ENCODE assay signal across 8 cellular contexts in the genomic region with DNA sequence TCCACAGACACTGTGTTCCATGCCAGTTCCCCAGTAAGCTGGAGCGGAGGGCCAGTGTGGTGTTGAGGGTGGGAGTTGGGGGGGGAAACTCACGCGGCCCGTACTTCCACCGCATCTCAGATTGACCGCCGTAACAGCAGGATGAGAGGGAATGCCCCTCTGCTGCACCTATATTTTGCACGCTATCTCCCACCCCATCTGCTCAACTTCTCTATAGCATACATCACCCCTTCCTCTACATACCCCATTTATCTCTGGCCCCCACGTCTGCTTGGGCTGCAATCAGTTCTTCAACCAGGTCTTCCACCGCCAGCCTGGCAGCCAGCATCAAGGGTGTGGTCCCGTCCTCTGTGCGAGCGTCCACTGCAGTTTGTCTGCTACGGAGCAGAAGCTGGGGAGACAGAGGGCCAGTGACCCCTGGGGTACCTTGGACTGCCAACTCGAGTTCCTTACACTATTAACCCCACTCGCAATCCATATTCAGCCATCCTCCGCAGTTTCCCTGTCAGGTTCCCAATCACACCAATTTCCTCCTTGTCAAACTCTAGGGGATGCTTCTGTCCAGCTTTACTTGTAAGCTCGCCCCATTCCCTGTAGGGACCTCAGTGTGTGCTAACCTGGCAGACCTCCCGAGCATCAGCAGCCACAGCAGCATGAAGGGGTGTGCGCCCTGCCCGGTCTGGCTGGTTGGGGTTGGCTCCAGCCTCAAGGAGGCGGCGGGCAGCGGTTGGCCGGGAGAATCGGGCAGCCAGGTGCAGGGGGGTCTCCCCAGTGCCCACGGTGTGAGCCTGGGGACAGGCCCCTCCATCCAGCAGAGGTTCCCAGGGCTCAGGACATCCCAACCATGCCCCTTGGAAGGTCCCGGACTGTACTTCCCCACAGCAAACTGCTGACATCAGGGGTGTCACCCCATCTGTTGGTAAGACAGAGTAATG. TPM values are rescaled to one million over a fixed set of nuclear protein-coding genes. Genes with fewer than 3 reads are reported as not detected.
DNase-seq lines count a peak whose midpoint lies in the region; ATAC-seq and TF ChIP-seq lines count a peak whose summit lies in the region.

No MANE protein-coding gene starts in this region.

- H3K79me2 ChIP-seq in H9 (ENCODE audit: insufficient read depth, low read length) (no peaks in the 10 kb centered on the region), fibroblast of lung (ENCODE audit: control insufficient read depth, insufficient read depth, low read length) (no peaks in the 10 kb centered on the region)

- H3K23ac ChIP-seq in H9 (ENCODE audit: insufficient read length, low read depth, low read length) = no peak overlapping the region

- no peak overlapping the region for H2BK20ac ChIP-seq in H9 (ENCODE audit: low read depth, low read length, poor library complexity, severe bottlenecking)

- H3K27me3 ChIP-seq in H9 (ENCODE audit: insufficient read depth, low read length) = no peaks in the 10 kb centered on the region
- H3K27me3 ChIP-seq in fibroblast of lung (ENCODE audit: control insufficient read depth, insufficient read depth, low read length) = peaks cover 4% of the 10 kb centered on the region
- H3K27me3 ChIP-seq in neuron (ENCODE audit: insufficient read depth, low read length) = no peaks in the 10 kb centered on the region

- H3K4me3 ChIP-seq in fibroblast of lung (replicated peaks in 1 of 4; ENCODE audit: control extremely low read depth in 1 of 4, insufficient read depth in 1 of 4, low read depth in 3 of 4, low read length in 4 of 4) (peak overlapping the region; percentile 70 to 90 (median 78)), neuron (ENCODE audit: low read length) (peak overlapping the region; percentile 64)

- no peak overlapping the region for H2AK5ac ChIP-seq in H9 (ENCODE audit: insufficient read length, low read length)

- CTCF ChIA-PET in T-cell (lab: Charles Lee) = interaction anchor here in 1 of 2 donors (0.6 kb wide), 1 partner anchor 48 kb away, joined by 3 read pairs; no protein-coding TSS in a partner anchor

- peak overlapping the region; percentile 1 for H4K5ac ChIP-seq in H9 (ENCODE audit: insufficient read length, low read depth, low read length)

- H3K14ac ChIP-seq in H9 (ENCODE audit: insufficient read depth, low read length) = peak overlapping the region; percentile 96

- H3K27me3 Mint-ChIP-seq in H9 (ENCODE audit: low read depth) (no peaks in the 10 kb centered on the region), T-cell (peaks cover 0 to 2% of the 10 kb centered on the region in 2 donors)

- H3K27ac ChIP-seq in H9 (ENCODE audit: insufficient read length, low read depth, low read length) (peak overlapping the region; percentile 9), fibroblast of lung (ENCODE audit: insufficient read depth, low read length) (peak overlapping the region; percentile 99)

- TF ChIP-seq CTCF in H9 (conservative IDR thresholded peaks at IDR 0.05) (no peak; the same call in 2 of the 3 replicates), fibroblast of lung (conservative IDR thresholded peaks at IDR 0.05 in 1 of 2, IDR thresholded peaks at IDR 0.05 in 1 of 2; ENCODE audit: low read depth in 1 of 2, low read length in 2 of 2) (no peak)

- peak overlapping the region; percentile 100 for H3K27ac Mint-ChIP-seq in H9
- peak overlapping the region; percentile 99 for H3K27ac Mint-ChIP-seq in T-cell

- no peak overlapping the region for H2BK5ac ChIP-seq in H9 (ENCODE audit: insufficient read length, low read length)

- DNase-seq in H9 (peak; percentile 54), T-cell (peak in 1 of 34 experiments; percentile 20), fibroblast of lung (ENCODE audit: low read depth in 2 of 2) (peak in 1 of 2 donors; percentile 19), activated gamma-delta T cell (lab: John Stamatoyannopoulos, UW) (no peak), DMS79 (lab: John Stamatoyannopoulos, UW) (no peak), NOMO-1 treated with dmso at 0.1 percent for 144 hours (lab: John Stamatoyannopoulos, UW; ENCODE audit: unreplicated experiment) (no peak)

- H3T11ph ChIP-seq in H9 (ENCODE audit: low read length) = peak overlapping the region; percentile 59

- H2BK15ac ChIP-seq in H9 (ENCODE audit: low read depth, low read length) = no peak overlapping the region

- H3K79me1 ChIP-seq in H9 (ENCODE audit: insufficient read depth, low read depth, low read length, poor library complexity, severe bottlenecking) = no peaks in the 10 kb centered on the region

- H3K36me3 Mint-ChIP-seq in H9 (ENCODE audit: insufficient read depth in 1 of 3, low read depth in 3 of 3) (no peaks in the 10 kb centered on the region), T-cell (peaks cover under 1% of the 10 kb centered on the region)

- H2BK12ac ChIP-seq in H9 (ENCODE audit: insufficient read length, low read depth, low read length) = peak overlapping the region; percentile 20

- H2AFZ ChIP-seq in H9 (ENCODE audit: low read length) = no peak overlapping the region
- peak overlapping the region; percentile 86 for H2AFZ ChIP-seq in fibroblast of lung (ENCODE audit: low read length)
- no peak overlapping the region for H2AFZ ChIP-seq in neuron (ENCODE audit: low read depth, low read length)

- peaks cover 35 to 36% of the 10 kb centered on the region in 2 experiments for H3K4me1 Mint-ChIP-seq in H9
- H3K4me1 Mint-ChIP-seq in T-cell = peaks cover 27 to 35% (median 31%) of the 10 kb centered on the region in 3 donors

- WGBS in H9 (ENCODE audit: extremely low coverage, insufficient read length, low lambda C conversion rate) = no CpG with 5 or more reads among the region's 28 CpGs

- H3K4me3 Mint-ChIP-seq in H9 (peak overlapping the region; percentile 91 to 96), T-cell (peak overlapping the region; percentile 95 to 97 (median 95))

- POLR2A ChIA-PET in T-cell (lab: Charles Lee) = interaction anchor here (0.6 to 0.9 kb wide), 4 partner anchors 62 to 775 kb away, joined by 3 to 6 read pairs (median 5); no protein-coding TSS in a partner anchor

- ATAC-seq in T-cell (replicated peaks in 1 of 4) = no peak
- no peak for ATAC-seq in HG03565 (IDR thresholded peaks at IDR 0.05; ENCODE audit: unreplicated experiment)

- peak overlapping the region; percentile 2 for H4K8ac ChIP-seq in H9 (replicated peaks; ENCODE audit: insufficient read length, low read depth, low read length)

- H3K4me2 ChIP-seq in H9 (ENCODE audit: insufficient read depth, insufficient read length, low read length) (peak overlapping the region; percentile 68), fibroblast of lung (ENCODE audit: extremely low read depth, insufficient read depth, low read length) (peak overlapping the region; percentile 90)

- peaks cover 9% of the 10 kb centered on the region for H3K23me2 ChIP-seq in H9 (ENCODE audit: insufficient read length, low read depth, low read length, poor library complexity, severe bottlenecking)

- H4K20me1 ChIP-seq in H9 (ENCODE audit: control insufficient read depth, insufficient read depth, insufficient read length) (no peaks in the 10 kb centered on the region), fibroblast of lung (ENCODE audit: control insufficient read depth, extremely low read depth, insufficient read depth, low read length) (no peaks in the 10 kb centered on the region)

- H3K9me3 Mint-ChIP-seq in H9 = no peaks in the 10 kb centered on the region
- no peaks in the 10 kb centered on the region for H3K9me3 Mint-ChIP-seq in T-cell

- H3K36me3 ChIP-seq in fibroblast of lung (ENCODE audit: control insufficient read depth, insufficient read depth, low read length) = no peaks in the 10 kb centered on the region
- no peaks in the 10 kb centered on the region for H3K36me3 ChIP-seq in neuron (ENCODE audit: insufficient read depth, low read length)

- peak overlapping the region; percentile 54; the same call in 1 of the 2 replicates for H3K4ac ChIP-seq in H9 (ENCODE audit: low read depth, low read length)

- H2BK120ac ChIP-seq in H9 (ENCODE audit: low read depth, low read length, poor library complexity, severe bottlenecking) = peak overlapping the region; percentile 93

- H3K4me1 ChIP-seq in H9 (ENCODE audit: insufficient read depth, low read length) = peaks cover 3% of the 10 kb centered on the region
- H3K4me1 ChIP-seq in fibroblast of lung (ENCODE audit: control insufficient read depth, extremely low read depth, insufficient read depth, low read length) = peaks cover 11% of the 10 kb centered on the region
- H3K4me1 ChIP-seq in neuron (ENCODE audit: insufficient read depth, low read length) = peaks cover 22% of the 10 kb centered on the region

- H3K9me3 ChIP-seq in H9 (ENCODE audit: control insufficient read depth, low read depth, low read length) (no peaks in the 10 kb centered on the region), fibroblast of lung (ENCODE audit: control insufficient read depth, insufficient read depth, low read depth, low read length) (no peaks in the 10 kb centered on the region), neuron (ENCODE audit: low read length) (no peaks in the 10 kb centered on the region)

- peak overlapping the region; percentile 97 for H3K18ac ChIP-seq in H9 (ENCODE audit: insufficient read length, low read depth, low read length)

- H4K91ac ChIP-seq in H9 (ENCODE audit: insufficient read length, low read depth, low read length) = no peak overlapping the region

- no peak overlapping the region for H3K56ac ChIP-seq in H9 (ENCODE audit: insufficient read length, low read depth, low read length)

- H3K9ac ChIP-seq in H9 (ENCODE audit: extremely low read depth, insufficient read length, low read length) = peak overlapping the region; percentile 35
- H3K9ac ChIP-seq in fibroblast of lung (ENCODE audit: insufficient read depth, low read length) = peak overlapping the region; percentile 99

RNA-seq across cellular contexts. Expression of a gene that starts 4.5 kb away (rescaled TPM):
- total RNA-seq in H9 (2021) (11.8 and 12.0 TPM in 2 replicates), T-cell (100 to 1,000 TPM; 267 to 311 (median 274) TPM), fibroblast of lung (1.3 and 2.3 TPM in 2 replicates)
- polyA plus RNA-seq in fibroblast of lung = 3.9 and 7.0 TPM in 2 replicates
- polyA plus RNA-seq in fibroblast of lung (2012) = 6.5 and 13.6 TPM in 2 replicates
- polyA minus RNA-seq in fibroblast of lung (ENCODE audit: low replicate concordance) = 3.8 and 11.9 TPM in 2 replicates

RNA-seq across cellular contexts. Expression of a gene that starts 6.9 kb away (rescaled TPM):
- 174 and 176 TPM in 2 replicates for total RNA-seq in H9 (2021)
- total RNA-seq in T-cell = 100 to 1,000 TPM; 124 to 171 (median 148) TPM
- 23.6 and 35.0 TPM in 2 replicates for total RNA-seq in fibroblast of lung
- polyA plus RNA-seq in fibroblast of lung = 39.4 and 41.8 TPM in 2 replicates
- 34.4 and 38.7 TPM in 2 replicates for polyA plus RNA-seq in fibroblast of lung (2012)
- polyA minus RNA-seq in fibroblast of lung (ENCODE audit: low replicate concordance) = 37.3 and 40.1 TPM in 2 replicates

RNA-seq across cellular contexts. Expression of a gene that starts 12.9 kb away (rescaled TPM):
- 14.3 and 17.8 TPM in 2 replicates for total RNA-seq in H9 (2021)
- total RNA-seq in T-cell = 10 to 100 TPM; 42.6 to 81.4 (median 67.7) TPM
- total RNA-seq in fibroblast of lung = 0.26 and 0.50 TPM in 2 replicates
- polyA plus RNA-seq in fibroblast of lung = 0.78 and 0.99 TPM in 2 replicates
- 1.7 and 2.2 TPM in 2 replicates for polyA plus RNA-seq in fibroblast of lung (2012)
- 1.2 TPM in 1 of 2 replicates, not detected in the other for polyA minus RNA-seq in fibroblast of lung (ENCODE audit: low replicate concordance)

RNA-seq across cellular contexts. Expression of a gene that starts 18.7 kb away (rescaled TPM):
- total RNA-seq in H9 (2021) (116 and 126 TPM in 2 replicates), T-cell (10 to 100 TPM; 23.6 to 49.3 (median 44.6) TPM), fibroblast of lung (22.1 and 23.9 TPM in 2 replicates)
- 54.5 and 63.4 TPM in 2 replicates for polyA plus RNA-seq in fibroblast of lung
- 42.2 and 45.8 TPM in 2 replicates for polyA plus RNA-seq in fibroblast of lung (2012)
- 21.5 and 29.6 TPM in 2 replicates for polyA minus RNA-seq in fibroblast of lung (ENCODE audit: low replicate concordance)

RNA-seq across cellular contexts. Expression of a gene that starts 21.1 kb away (rescaled TPM):
- 88.8 and 89.5 TPM in 2 replicates for total RNA-seq in H9 (2021)
- total RNA-seq in T-cell = 10 to 100 TPM; 23.5 to 34.6 (median 31.0) TPM
- 15.9 and 22.1 TPM in 2 replicates for total RNA-seq in fibroblast of lung
- 79.0 and 92.1 TPM in 2 replicates for polyA plus RNA-seq in fibroblast of lung
- 87.4 and 90.5 TPM in 2 replicates for polyA plus RNA-seq in fibroblast of lung (2012)
- 327 and 338 TPM in 2 replicates for polyA minus RNA-seq in fibroblast of lung (ENCODE audit: low replicate concordance)

Comparison
In these comparisons a context has a peak if more than half of its experiments do, and no peak if none do; other contexts are left out.
1. RNA of a gene that starts 4.5 kb away (total RNA-seq): 267 to 311 TPM in T-cell; 11.8 to 12.0 TPM in H9 and 1.3 to 2.3 TPM in fibroblast of lung; every median in the first group is over 10 times any median in the second.
2. RNA of a gene that starts 12.9 kb away (total RNA-seq): 42.6 to 81.4 TPM in T-cell and 14.3 to 17.8 TPM in H9; 0.26 to 0.50 TPM in fibroblast of lung; every median in the first group is over 10 times any median in the second.